ENCODE assay signal across 8 cellular contexts in genomic region chr4:2220016-2220620, GRCh38. TPM values are rescaled to one million over a fixed set of nuclear protein-coding genes. Genes with fewer than 3 reads are reported as not detected.
DNase-seq lines count a peak whose midpoint lies in the region; ATAC-seq, FAIRE-seq and TF ChIP-seq lines count a peak whose summit lies in the region.

No MANE protein-coding gene starts in this region.

- no peaks in the 10 kb centered on the region for H3K9me3 Mint-ChIP-seq in HFFc6

- H3K9me3 ChIP-seq in lower lobe of right lung = no peaks in the 10 kb centered on the region

- no peak for DNase-seq in D721Med (ENCODE audit: insufficient read length, low spot score)
- DNase-seq in HFFc6 = peak; percentile 71
- DNase-seq in NCI-H510A treated with DMSO at 0.1 percent for 48 hours (lab: John Stamatoyannopoulos, UW) = peak; percentile 57
- DNase-seq in activated CD4-positive, alpha-beta T cell treated with anti-CD3 and anti-CD28 coated beads, Interleukin-2, amount 50 U/mL, for 4 hours = peak; percentile 79 to 82
- peak; percentile 55 to 69 for DNase-seq in dermis microvascular lymphatic vessel endothelial cell (ENCODE audit: low read depth in 2 of 2)
- DNase-seq in lower lobe of right lung = peak; percentile 71
- DNase-seq in stimulated activated CD8-positive, alpha-beta memory T cell treated with anti-CD3 and anti-CD28 coated beads, Interleukin-12 subunit alpha, Interleukin-12 subunit beta, amount 100 ng/mL, for 1 hour (ENCODE audit: low read depth) = peak; percentile 67

- TF ChIP-seq CTCF in D721Med (IDR thresholded peaks at IDR 0.05; ENCODE audit: insufficient read depth, missing control alignments) (peak; percentile 97), HFFc6 (IDR thresholded peaks at IDR 0.05) (peak; percentile 88), lower lobe of right lung (IDR thresholded peaks at IDR 0.05) (peak; percentile 85)

- ATAC-seq in lower lobe of right lung (peak; percentile 89 to 91), HG02973 (IDR thresholded peaks at IDR 0.05; ENCODE audit: unreplicated experiment) (no peak)

- no peak for FAIRE-seq in D721Med (lab: Jason Lieb, UNC)

- no peaks in the 10 kb centered on the region; the same call in 1 of the 2 replicates for H3K27me3 Mint-ChIP-seq in HFFc6 (ENCODE audit: insufficient read depth)

- H3K4me1 ChIP-seq in lower lobe of right lung = no peaks in the 10 kb centered on the region

- H3K27ac ChIP-seq in lower lobe of right lung = no peak overlapping the region

- H3K4me3 Mint-ChIP-seq in HFFc6 = no peak overlapping the region

- peaks cover 17% of the 10 kb centered on the region for H3K4me1 Mint-ChIP-seq in HFFc6 (ENCODE audit: low read depth)

- no peak overlapping the region for H3K4me3 ChIP-seq in lower lobe of right lung

- intact Hi-C loops in lower lobe of right lung (cut with DNase I) = no loop called here

- H3K36me3 Mint-ChIP-seq in HFFc6 (ENCODE audit: low read depth) = no peaks in the 10 kb centered on the region

- no peaks in the 10 kb centered on the region for H3K27me3 ChIP-seq in lower lobe of right lung (ENCODE audit: low read depth)

- no peak overlapping the region for H3K27ac Mint-ChIP-seq in HFFc6

- H3K36me3 ChIP-seq in lower lobe of right lung = peaks cover 11% of the 10 kb centered on the region

RNA-seq across cellular contexts. Expression of gene HAUS3, which starts 21.8 kb away (rescaled TPM):
- 10 to 100 TPM in 2 of 6 experiments, 1 to 10 TPM in 4; 6.9 to 10.8 (median 8.6) TPM for total RNA-seq in HFFc6 (2021; fragmentation: NEBNext Ultra II Directional; extraction: Animal tissue kit (Norgen Biotek cat#: 25700))
- total RNA-seq in dermis microvascular lymphatic vessel endothelial cell (5.8 and 7.0 TPM in 2 replicates), lower lobe of right lung (12.3 TPM)

RNA-seq across cellular contexts. Expression of gene POLN, which starts 21.8 kb away (rescaled TPM):
- total RNA-seq in HFFc6 (2021; fragmentation: NEBNext Ultra II Directional; extraction: Animal tissue kit (Norgen Biotek cat#: 25700)) = 1 to 10 TPM; 1.5 to 3.4 (median 2.2) TPM
- total RNA-seq in dermis microvascular lymphatic vessel endothelial cell = 1.9 TPM in 2 replicates
- total RNA-seq in lower lobe of right lung = 2.2 TPM

RNA-seq across cellular contexts. Expression of gene MXD4, which starts 41.8 kb away (rescaled TPM):
- total RNA-seq in HFFc6 (2021; fragmentation: NEBNext Ultra II Directional; extraction: Animal tissue kit (Norgen Biotek cat#: 25700)) = 10 to 100 TPM; 56.5 to 81.8 (median 60.3) TPM
- total RNA-seq in dermis microvascular lymphatic vessel endothelial cell = 48.7 and 62.6 TPM in 2 replicates
- total RNA-seq in lower lobe of right lung = 74.3 TPM
